ENCODE assay signal across 12 cellular contexts in the genomic region with DNA sequence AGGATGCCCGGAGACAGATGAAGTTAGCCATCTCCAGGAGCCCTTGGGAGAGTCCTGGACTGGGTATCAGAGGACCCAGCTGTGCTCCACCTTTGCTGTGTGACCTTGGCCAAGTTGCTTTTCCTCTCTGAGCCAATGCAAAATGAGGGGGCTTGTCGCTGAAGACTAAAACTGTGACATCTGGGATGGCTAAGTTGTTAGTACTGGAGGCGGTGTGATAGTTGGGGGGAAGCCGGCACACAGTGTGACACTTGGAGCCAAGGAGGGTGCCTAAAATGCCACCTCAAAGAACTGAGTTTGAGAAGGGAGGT. TPM values are rescaled to one million over a fixed set of nuclear protein-coding genes. Genes with fewer than 3 reads are reported as not detected.
DNase-seq lines count a peak whose midpoint lies in the region; ATAC-seq and TF ChIP-seq lines count a peak whose summit lies in the region.
"Had no signal": no experiment of that assay in that cellular context is flagged by ENCODE, and none has a peak within 500 bp of the region (broad histone marks: within the 10 kb centered on the region; RNA-seq: fewer than 3 reads in every experiment).

No MANE protein-coding gene starts in this region.

- H3K4me1 ChIP-seq in heart right ventricle (peaks cover 3 to 48% (median 27%) of the 10 kb centered on the region in 9 donors), ectodermal cell (ENCODE audit: control insufficient read depth, insufficient read depth, low read length) (peaks cover 4% of the 10 kb centered on the region), mucosa of stomach (ENCODE audit: control insufficient read depth, insufficient read depth, low read length) (peaks cover 20% of the 10 kb centered on the region), upper lobe of left lung (peaks cover 6 to 16% (median 13%) of the 10 kb centered on the region in 4 donors)

- intact Hi-C loops in heart right ventricle (cut with DNase I) = no loop called here
- intact Hi-C loops in Right ventricle myocardium inferior (cut with DNase I) = no loop called here

- H3K36me3 ChIP-seq in heart right ventricle (peaks cover 0 to 1% (median 0%) of the 10 kb centered on the region in 9 donors), ectodermal cell (ENCODE audit: control insufficient read depth, insufficient read depth, low read length) (no peaks in the 10 kb centered on the region), mucosa of stomach (ENCODE audit: control insufficient read depth, insufficient read depth, low read length) (no peaks in the 10 kb centered on the region), upper lobe of left lung (no peaks in the 10 kb centered on the region)

- ATAC-seq in heart right ventricle (peak in 1 of 8 donors; percentile 5), Right ventricle myocardium inferior (no peak), upper lobe of left lung (ENCODE audit: low FRiP score in 2 of 2) (no peak), GM21529 (IDR thresholded peaks at IDR 0.05; ENCODE audit: unreplicated experiment) (no peak)

- no peak for DNase-seq in heart right ventricle
- DNase-seq in Right ventricle myocardium inferior (ENCODE audit: missing footprints) = no peak
- DNase-seq in upper lobe of left lung = no peak
- no peak for DNase-seq in Kasumi-1 (lab: John Stamatoyannopoulos, UW)
- DNase-seq in AG08396 (ENCODE audit: low spot score) = no peak
- DNase-seq: activated naive CD4-positive, alpha-beta T cell treated with Interleukin-2 at 50 U/mL for 16 hours; stimulated activated CD4-positive, alpha-beta T cell treated with anti-CD3 and anti-CD28 coated beads, Interleukin-4, amount 100 ng/mL, for 1 hour had no signal

- TF ChIP-seq CTCF in heart right ventricle (IDR thresholded peaks at IDR 0.05) = no peak
- TF ChIP-seq CTCF in upper lobe of left lung (IDR thresholded peaks at IDR 0.05) = no peak

- no peak for TF ChIP-seq EP300 in upper lobe of left lung (IDR thresholded peaks at IDR 0.05)

- H3K4me3 ChIP-seq in heart right ventricle = peak overlapping the region; percentile 30 to 63 (median 52)
- H3K4me3 ChIP-seq in ectodermal cell (ENCODE audit: insufficient read depth, low read depth, low read length) = peak overlapping the region; percentile 35
- H3K4me3 ChIP-seq in mucosa of stomach (ENCODE audit: low read length) = peak overlapping the region; percentile 73
- peak overlapping the region in 3 of 4 donors; percentile 43 to 51 (median 48) for H3K4me3 ChIP-seq in upper lobe of left lung

- H3K9ac ChIP-seq in mucosa of stomach (ENCODE audit: low read length) = peak overlapping the region; percentile 85

- no peaks in the 10 kb centered on the region for H3K27me3 ChIP-seq in heart right ventricle
- no peaks in the 10 kb centered on the region for H3K27me3 ChIP-seq in ectodermal cell (ENCODE audit: control insufficient read depth, insufficient read depth, low read length, poor library complexity, severe bottlenecking)
- no peaks in the 10 kb centered on the region for H3K27me3 ChIP-seq in mucosa of stomach (ENCODE audit: control insufficient read depth, insufficient read depth, low read length)
- H3K27me3 ChIP-seq in upper lobe of left lung = no peaks in the 10 kb centered on the region

- TF ChIP-seq POLR2A in upper lobe of left lung (IDR thresholded peaks at IDR 0.05) = no peak

- H3K27ac ChIP-seq in heart right ventricle (peak overlapping the region in 8 of 10 donors; percentile 70 to 87 (median 81)), ectodermal cell (ENCODE audit: insufficient read depth, low read depth, low read length, poor library complexity, severe bottlenecking) (no peak overlapping the region), upper lobe of left lung (peak overlapping the region in 1 of 4 donors; percentile 66)
- H3K27ac ChIP-seq: epithelial cell of prostate had no signal

- WGBS in heart right ventricle, 2 donors = 56 to 65% methylated on average over 4 of the region's 4 CpGs
- 72% methylated on average over 4 of the region's 4 CpGs for WGBS in ectodermal cell, 2 experiments
- 76 to 77% methylated on average over 3 to 4 of the region's 4 CpGs for WGBS in upper lobe of left lung, 2 donors

- no peaks in the 10 kb centered on the region for H3K9me3 ChIP-seq in heart right ventricle
- H3K9me3 ChIP-seq in ectodermal cell (ENCODE audit: control insufficient read depth, low read length) = no peaks in the 10 kb centered on the region
- no peaks in the 10 kb centered on the region for H3K9me3 ChIP-seq in mucosa of stomach (ENCODE audit: control insufficient read depth, low read length)
- H3K9me3 ChIP-seq in upper lobe of left lung = no peaks in the 10 kb centered on the region

RNA-seq across cellular contexts. Expression of gene INPP5J, which starts 0.5 kb away (rescaled TPM):
- total RNA-seq in heart right ventricle = 10 to 100 TPM; 15.2 to 31.7 (median 19.3) TPM
- polyA plus RNA-seq in heart right ventricle = 10 to 100 TPM in 1 of 2 donors, 1 to 10 TPM in 1; 7.9 to 14.0 TPM
- 16.6 TPM for total RNA-seq in Right ventricle myocardium inferior
- 5.5 TPM for polyA plus RNA-seq in ectodermal cell (2013, experiment 1 of 4)
- polyA plus RNA-seq in ectodermal cell (2013, experiment 2 of 4) = 4.5 TPM
- 3.7 TPM for polyA plus RNA-seq in ectodermal cell (2013, experiment 3 of 4)
- 3.8 TPM for polyA plus RNA-seq in ectodermal cell (2013, experiment 4 of 4)
- 10 to 100 TPM in 1 of 6 donors, 1 to 10 TPM in 5; 3.0 to 28.3 (median 6.2) TPM for total RNA-seq in upper lobe of left lung
- total RNA-seq: mononuclear cell had no signal

RNA-seq across cellular contexts. Expression of gene SELENOM, which starts 15.9 kb away (rescaled TPM):
- total RNA-seq in heart right ventricle = 10 to 100 TPM; 21.5 to 73.9 (median 45.3) TPM
- 100 to 1,000 TPM; 122 to 134 TPM for polyA plus RNA-seq in heart right ventricle
- 48.2 TPM for total RNA-seq in Right ventricle myocardium inferior
- 12.3 TPM for polyA plus RNA-seq in ectodermal cell (2013, experiment 1 of 4)
- 14.6 TPM for polyA plus RNA-seq in ectodermal cell (2013, experiment 2 of 4)
- polyA plus RNA-seq in ectodermal cell (2013, experiment 3 of 4) = 20.0 TPM
- 20.8 TPM for polyA plus RNA-seq in ectodermal cell (2013, experiment 4 of 4)
- 100 to 1,000 TPM in 3 of 6 donors, 10 to 100 TPM in 3; 51.3 to 154 (median 99.7) TPM for total RNA-seq in upper lobe of left lung

RNA-seq across cellular contexts. Expression of gene PLA2G3, which starts 17.1 kb away (rescaled TPM):
- total RNA-seq in heart right ventricle = not detected
- polyA plus RNA-seq in heart right ventricle = under 1 TPM in 1 of 2 donors, not detected in 1; 0.01 TPM
- total RNA-seq in Right ventricle myocardium inferior = not detected
- 2.2 TPM for polyA plus RNA-seq in ectodermal cell (2013, experiment 1 of 4)
- polyA plus RNA-seq in ectodermal cell (2013, experiment 2 of 4) = 1.1 TPM
- 0.59 TPM for polyA plus RNA-seq in ectodermal cell (2013, experiment 3 of 4)
- 1.0 TPM for polyA plus RNA-seq in ectodermal cell (2013, experiment 4 of 4)
- 1 to 10 TPM in 5 of 6 donors, under 1 TPM in 1; 0.79 to 8.1 (median 5.5) TPM for total RNA-seq in upper lobe of left lung
- total RNA-seq: mononuclear cell had no signal

RNA-seq across cellular contexts. Expression of gene RNF185, which starts 36.7 kb away (rescaled TPM):
- 10 to 100 TPM; 20.4 to 24.9 (median 22.0) TPM for total RNA-seq in heart right ventricle
- 10 to 100 TPM; 12.2 to 18.7 TPM for polyA plus RNA-seq in heart right ventricle
- 20.1 TPM for total RNA-seq in Right ventricle myocardium inferior
- 33.4 TPM for polyA plus RNA-seq in ectodermal cell (2013, experiment 1 of 4)
- polyA plus RNA-seq in ectodermal cell (2013, experiment 2 of 4) = 40.3 TPM
- polyA plus RNA-seq in ectodermal cell (2013, experiment 3 of 4) = 25.1 TPM
- polyA plus RNA-seq in ectodermal cell (2013, experiment 4 of 4) = 26.3 TPM
- 10 to 100 TPM; 17.8 to 40.0 (median 34.1) TPM for total RNA-seq in upper lobe of left lung

RNA-seq across cellular contexts. Expression of gene SMTN, which starts 42.1 kb away (rescaled TPM):
- total RNA-seq in heart right ventricle (100 to 1,000 TPM; 146 to 290 (median 204) TPM), Right ventricle myocardium inferior (250 TPM), upper lobe of left lung (100 to 1,000 TPM in 1 of 6 donors, 10 to 100 TPM in 5; 26.1 to 104 (median 47.3) TPM)
- 100 to 1,000 TPM in 1 of 2 donors, 10 to 100 TPM in 1; 64.2 to 398 TPM for polyA plus RNA-seq in heart right ventricle
- polyA plus RNA-seq in ectodermal cell (2013, experiment 1 of 4) = 18.1 TPM
- 19.5 TPM for polyA plus RNA-seq in ectodermal cell (2013, experiment 2 of 4)
- polyA plus RNA-seq in ectodermal cell (2013, experiment 3 of 4) = 15.5 TPM
- 20.0 TPM for polyA plus RNA-seq in ectodermal cell (2013, experiment 4 of 4)
